1 cellular context compared by ENCODE assay signal in genomic region chr5:68304421-68305052, GRCh38.
A peak's percentile ranks its signal among the peaks of the same experiment; 100 is the strongest.
TF ChIP-seq lines count a peak whose summit lies in the region.

No MANE protein-coding gene starts in this region.

TF ChIP-seq in K562, 482 proteins besides CTCF, POLR2A, EP300 and RAD21 (continued from another document):
- TF ChIP-seq CUX1 (CRISPR knock-in tag; IDR thresholded peaks at IDR 0.05), result 0 out of 2 replicates have a peak, but pooled peaks have one; percentile 18
